Comparison of ENCODE assay signal across 14 cellular contexts in genomic region chr4:120919358-120919757, GRCh38. TPM values are rescaled to one million over a fixed set of nuclear protein-coding genes. Genes with fewer than 3 reads are reported as not detected.
A peak's percentile ranks its signal among the peaks of the same experiment; 100 is the strongest.
DNase-seq lines count a peak whose midpoint lies in the region; ATAC-seq, FAIRE-seq and TF ChIP-seq lines count a peak whose summit lies in the region.
"Had no signal": no experiment of that assay in that cellular context is flagged by ENCODE, and none has a peak within 500 bp of the region (broad histone marks: within the 10 kb centered on the region; RNA-seq: fewer than 3 reads in every experiment).

No MANE protein-coding gene starts in this region.

- POLR2A ChIA-PET in IMR-90 (lab: Charles Lee; ENCODE audit: unreplicated experiment), result no interaction called here

- no peaks in the 10 kb centered on the region for H4K20me1 ChIP-seq in IMR-90 (ENCODE audit: insufficient read depth, low read length)
- H4K20me1 ChIP-seq: BLaER1 treated with 17β-estradiol and CSF1 and Interleukin-3, amounts not matched to agents 10 nM and 100 nM had no signal

- no CpG with 5 or more reads among the region's 1 CpG for WGBS in IMR-90 (ENCODE audit: extremely low coverage in 2 of 2, insufficient read length in 1 of 2), 2 experiments
- WGBS in body of pancreas, 2 donors, result 61 to 71% methylated on average over 1 of the region's 1 CpG
- WGBS in mesendoderm (ENCODE audit: extremely low coverage, insufficient coverage, low lambda C conversion rate), result no CpG with 5 or more reads among the region's 1 CpG

- H3K27me3 ChIP-seq in BE2C (no peaks in the 10 kb centered on the region), IMR-90 (ENCODE audit: control insufficient read depth, insufficient read depth, low read length) (no peaks in the 10 kb centered on the region), body of pancreas (no peaks in the 10 kb centered on the region), mesendoderm (ENCODE audit: insufficient read depth, low read length, poor library complexity) (no peaks in the 10 kb centered on the region), right atrium auricular region (no peaks in the 10 kb centered on the region)
- H3K27me3 ChIP-seq: BLaER1 treated with 17β-estradiol and CSF1 and Interleukin-3, amounts not matched to agents 10 nM and 100 nM had no signal

- H2AK5ac ChIP-seq in IMR-90 (ENCODE audit: low read depth, low read length), result no peak overlapping the region
- no peak overlapping the region for H2AK5ac ChIP-seq in mesendoderm (ENCODE audit: low read length)

- no peak overlapping the region for H3K23ac ChIP-seq in IMR-90 (ENCODE audit: low read depth, low read length)
- no peak overlapping the region for H3K23ac ChIP-seq in mesendoderm (ENCODE audit: low read length)

- no peak overlapping the region for H4K91ac ChIP-seq in IMR-90 (ENCODE audit: insufficient read depth, low read depth, low read length)

- H3K9me3 ChIP-seq in BE2C (no peaks in the 10 kb centered on the region), IMR-90 (ENCODE audit: control insufficient read depth, insufficient read depth, low read length) (no peaks in the 10 kb centered on the region), body of pancreas (no peaks in the 10 kb centered on the region), right atrium auricular region (no peaks in the 10 kb centered on the region)

- H2BK120ac ChIP-seq in IMR-90 (ENCODE audit: low read depth, low read length), result no peak overlapping the region
- no peak overlapping the region for H2BK120ac ChIP-seq in mesendoderm (ENCODE audit: low read depth, low read length)

- H3K9me1 ChIP-seq in IMR-90 (ENCODE audit: insufficient read depth, low read length), result peaks cover 10% of the 10 kb centered on the region

- H4K5ac ChIP-seq in IMR-90 (ENCODE audit: low read depth, low read length), result no peak overlapping the region
- H4K5ac ChIP-seq in mesendoderm (ENCODE audit: low read length), result no peak overlapping the region

- no peak for DNase-seq in BE2C
- no peak for DNase-seq in IMR-90
- DNase-seq in body of pancreas, result no peak
- DNase-seq in mesendoderm, result no peak
- DNase-seq in activated CD4-positive, alpha-beta T cell treated with anti-CD3 and anti-CD28 coated beads, Interleukin-2, amount 50 U/mL, for 4 hours, result no peak
- DNase-seq in erythroblast (lab: John Stamatoyannopoulos, UW), result no peak
- DNase-seq in urothelium cell line (ENCODE audit: low spot score), result no peak
- no peak for DNase-seq in right atrium auricular region (ENCODE audit: low spot score)
- DNase-seq: activated CD4-positive, alpha-beta memory T cell treated with anti-CD3 and anti-CD28 coated beads, Interleukin-2, amount 10 ng/mL, durations not matched to agents 7 days and 5 days; effector memory CD4-positive, alpha-beta T cell; islet precursor cell; NCI-H2081; NCI-H748 treated with DMSO at 0.1 percent for 48 hours had no signal

- H3K79me1 ChIP-seq in IMR-90 (ENCODE audit: low read depth in 1 of 2, low read length in 2 of 2) (peaks cover 17 to 26% of the 10 kb centered on the region in 2 experiments), mesendoderm (ENCODE audit: low read length) (peaks cover 7% of the 10 kb centered on the region)

- TF ChIP-seq RAD21 in IMR-90 (IDR thresholded peaks at IDR 0.05; ENCODE audit: low read length), result no peak

- no peaks in the 10 kb centered on the region for H3K36me3 ChIP-seq in BE2C
- H3K36me3 ChIP-seq in IMR-90 (ENCODE audit: control insufficient read depth, insufficient read depth, low read length), result no peaks in the 10 kb centered on the region
- H3K36me3 ChIP-seq in body of pancreas (replicated peaks in 1 of 2; ENCODE audit: insufficient read depth in 1 of 2, low read depth in 2 of 2), result no peaks in the 10 kb centered on the region
- H3K36me3 ChIP-seq in mesendoderm (ENCODE audit: control insufficient read depth, insufficient read depth, low read length), result no peaks in the 10 kb centered on the region
- H3K36me3 ChIP-seq in right atrium auricular region, result no peaks in the 10 kb centered on the region
- H3K36me3 ChIP-seq: BLaER1 treated with 17β-estradiol and CSF1 and Interleukin-3, amounts not matched to agents 10 nM and 100 nM had no signal

- H3K4me3 ChIP-seq in BE2C (ENCODE audit: low read depth, low read length) (no peak overlapping the region), IMR-90 (ENCODE audit: insufficient read depth, low read depth, low read length) (no peak overlapping the region), body of pancreas (no peak overlapping the region), mesendoderm (ENCODE audit: low read length) (no peak overlapping the region), right atrium auricular region (no peak overlapping the region)
- H3K4me3 ChIP-seq: BLaER1 treated with 17β-estradiol and CSF1 and Interleukin-3, amounts not matched to agents 10 nM and 100 nM had no signal

- H3K27ac ChIP-seq in IMR-90 (ENCODE audit: insufficient read depth, low read length), result no peak overlapping the region
- H3K27ac ChIP-seq in body of pancreas, result peak overlapping the region in 3 of 4 donors; percentile 4 to 92 (median 53)
- peak overlapping the region; percentile 1 for H3K27ac ChIP-seq in mesendoderm (ENCODE audit: low read depth, low read length)
- no peak overlapping the region for H3K27ac ChIP-seq in right atrium auricular region
- H3K27ac ChIP-seq: BLaER1 treated with 17β-estradiol and CSF1 and Interleukin-3, amounts not matched to agents 10 nM and 100 nM had no signal

- H2AFZ ChIP-seq in IMR-90 (replicated peaks; ENCODE audit: low read length, poor library complexity), result no peak overlapping the region

- H3K4me1 ChIP-seq in BE2C, result peaks cover 8% of the 10 kb centered on the region
- peaks cover 2% of the 10 kb centered on the region; the same call in 1 of the 2 replicates for H3K4me1 ChIP-seq in IMR-90 (ENCODE audit: control insufficient read depth, insufficient read depth, low read length)
- H3K4me1 ChIP-seq in body of pancreas, result peaks cover 50% of the 10 kb centered on the region
- peaks cover 8% of the 10 kb centered on the region for H3K4me1 ChIP-seq in mesendoderm (ENCODE audit: control insufficient read depth, low read depth, low read length)
- peaks cover 0 to 18% of the 10 kb centered on the region in 2 donors for H3K4me1 ChIP-seq in right atrium auricular region
- H3K4me1 ChIP-seq: BLaER1 treated with 17β-estradiol and CSF1 and Interleukin-3, amounts not matched to agents 10 nM and 100 nM had no signal

- BruUV-seq in IMR-90 (replicated peaks; lab: Mats Ljungman, UMichigan), result no TSS peak

- FAIRE-seq in urothelium cell line (lab: Jason Lieb, UNC), result no peak

- ATAC-seq in IMR-90 (ENCODE audit: low read depth) (no peak), body of pancreas (no peak)

- H2BK5ac ChIP-seq in IMR-90 (ENCODE audit: low read depth, low read length, poor library complexity, severe bottlenecking), result no peak overlapping the region
- no peak overlapping the region for H2BK5ac ChIP-seq in mesendoderm (ENCODE audit: low read length)

- TF ChIP-seq POLR2A in IMR-90 (IDR thresholded peaks at IDR 0.05; ENCODE audit: low read depth, low read length) (no peak), body of pancreas (IDR thresholded peaks at IDR 0.05) (no peak), erythroblast (IDR thresholded peaks at IDR 0.05; ENCODE audit: low read length) (no peak)

- no peak overlapping the region for H2AK9ac ChIP-seq in IMR-90 (replicated peaks; ENCODE audit: low read depth, low read length, poor library complexity)

- TF ChIP-seq CTCF in BE2C (IDR thresholded peaks at IDR 0.05; ENCODE audit: low read depth, low read length), result peak; percentile 21
- 0 out of 2 replicates have a peak, but pooled peaks have one; percentile 7 for TF ChIP-seq CTCF in IMR-90 (conservative IDR thresholded peaks at IDR 0.05; ENCODE audit: low read depth, low read length)
- TF ChIP-seq CTCF in body of pancreas (IDR thresholded peaks at IDR 0.05), result peak in 5 of 7 experiments; percentile 31 to 42 (median 39)
- peak in 1 of 2 donors; percentile 20 for TF ChIP-seq CTCF in right atrium auricular region (IDR thresholded peaks at IDR 0.05)

- no peak overlapping the region for H2BK20ac ChIP-seq in IMR-90 (ENCODE audit: low read depth, low read length)

- H3K4ac ChIP-seq in IMR-90 (ENCODE audit: low read depth, low read length) (no peak overlapping the region), mesendoderm (ENCODE audit: low read depth, low read length) (no peak overlapping the region)

- H3K4me2 ChIP-seq in IMR-90 (ENCODE audit: low read depth, low read length) (no peak overlapping the region), mesendoderm (ENCODE audit: low read length) (no peak overlapping the region)
- H3K4me2 ChIP-seq: BLaER1 treated with 17β-estradiol and CSF1 and Interleukin-3, amounts not matched to agents 10 nM and 100 nM had no signal

- no peak overlapping the region for H3K56ac ChIP-seq in IMR-90 (ENCODE audit: extremely low read depth, insufficient read depth, low read length)
- no peak overlapping the region for H3K56ac ChIP-seq in mesendoderm (ENCODE audit: low read length)

- H2BK15ac ChIP-seq in IMR-90 (ENCODE audit: low read depth, low read length) (no peak overlapping the region), mesendoderm (replicated peaks; ENCODE audit: low read depth) (no peak overlapping the region)

- H3K9ac ChIP-seq in IMR-90 (ENCODE audit: low read depth, low read length) (no peak overlapping the region), mesendoderm (ENCODE audit: low read length) (no peak overlapping the region)
- H3K9ac ChIP-seq: BLaER1 treated with 17β-estradiol and CSF1 and Interleukin-3, amounts not matched to agents 10 nM and 100 nM had no signal

- dilution Hi-C loops in IMR-90 (cut with HindIII; ENCODE audit: low sequenced_read_pairs, unreplicated experiment), result no loop called here

- in situ Hi-C loops in IMR-90 (cut with MboI; ENCODE audit: low sequenced_read_pairs), result loop anchor here (5.0 kb wide), 1 partner anchor 57 kb away; no protein-coding TSS in a partner anchor

- H4K8ac ChIP-seq in IMR-90 (ENCODE audit: low read depth in 2 of 2, low read length in 2 of 2) (no peak overlapping the region), mesendoderm (ENCODE audit: low read depth, low read length) (peak overlapping the region; percentile 15)

- peaks cover 8% of the 10 kb centered on the region for H3K79me2 ChIP-seq in mesendoderm (ENCODE audit: control insufficient read depth, insufficient read depth, low read length)

- intact Hi-C loops in IMR-90 (cut with micrococcal nuclease) (loop anchor here (2.0 kb wide), 1 partner anchor 77 kb away; no protein-coding TSS in a partner anchor), body of pancreas (cut with DNase I) (no loop called here)

- no peak overlapping the region for H3K14ac ChIP-seq in IMR-90 (replicated peaks; ENCODE audit: low read depth, low read length)

- CTCF ChIA-PET in IMR-90 (lab: Yijun Ruan, JAX), result no interaction called here

- H3K18ac ChIP-seq in IMR-90 (ENCODE audit: low read depth, low read length), result no peak overlapping the region
- H3K18ac ChIP-seq in mesendoderm (ENCODE audit: low read length), result no peak overlapping the region

RNA-seq across cellular contexts. Expression of gene PRDM5, which starts 3.2 kb away (rescaled TPM):
- 1.3 TPM for polyA plus RNA-seq in BE2C (2012; ENCODE audit: insufficient read depth, insufficient read length, low read depth)
- total RNA-seq in IMR-90 (2012; rRNA removed) (10.8 and 12.8 TPM in 2 replicates), body of pancreas (10 to 100 TPM in 1 of 2 donors, 1 to 10 TPM in 1; 9.6 to 36.3 TPM), right atrium auricular region (10 to 100 TPM in 1 of 2 donors, 1 to 10 TPM in 1; 8.1 to 12.8 TPM)
- polyA plus RNA-seq in IMR-90 (2012; rRNA removed), result 3.6 and 4.1 TPM in 2 replicates
- 1.3 and 2.1 TPM in 2 replicates for polyA plus RNA-seq in IMR-90 (2012; cell fraction: cytosol; rRNA removed)
- 1.8 and 10.7 TPM in 2 replicates for polyA plus RNA-seq in IMR-90 (2012; cell fraction: nucleus; rRNA removed; ENCODE audit: low replicate concordance)
- polyA plus RNA-seq in mesendoderm (2013, experiment 1 of 2), result 9.5 TPM
- polyA plus RNA-seq in mesendoderm (2013, experiment 2 of 2), result 9.7 TPM

Comparison
In these comparisons a context has a peak if more than half of its experiments do, and no peak if none do; other contexts are left out.
1. H3K27ac ChIP-seq: peak in body of pancreas (3 of 4) and mesendoderm (single experiment); none in IMR-90 (single experiment) and right atrium auricular region (0 of 2).